ENCODE assay signal across 1 cellular context in the genomic region with DNA sequence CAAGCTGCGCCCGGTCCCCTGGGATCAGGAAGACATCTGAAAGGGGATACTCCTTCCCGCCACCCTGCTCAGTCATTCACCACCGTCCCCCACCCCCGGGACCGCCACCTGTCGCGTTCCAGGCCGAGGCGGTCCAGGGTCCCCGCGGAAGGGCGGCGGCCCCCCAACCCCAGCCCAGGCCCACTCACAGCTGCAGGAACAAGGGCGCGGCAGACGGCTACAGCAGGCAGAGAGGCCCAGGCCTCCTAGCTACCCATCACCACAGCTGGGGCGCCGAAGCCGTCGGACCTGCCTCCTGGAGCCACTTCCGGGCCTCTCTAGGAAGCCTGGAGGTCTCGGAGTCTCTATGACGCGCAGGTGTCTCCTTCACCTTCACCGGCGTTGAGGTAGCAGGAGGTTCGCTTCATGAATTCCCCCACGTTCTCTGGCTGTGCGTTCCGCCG.
TF ChIP-seq lines count a peak whose summit lies in the region.

A gene with protein sequence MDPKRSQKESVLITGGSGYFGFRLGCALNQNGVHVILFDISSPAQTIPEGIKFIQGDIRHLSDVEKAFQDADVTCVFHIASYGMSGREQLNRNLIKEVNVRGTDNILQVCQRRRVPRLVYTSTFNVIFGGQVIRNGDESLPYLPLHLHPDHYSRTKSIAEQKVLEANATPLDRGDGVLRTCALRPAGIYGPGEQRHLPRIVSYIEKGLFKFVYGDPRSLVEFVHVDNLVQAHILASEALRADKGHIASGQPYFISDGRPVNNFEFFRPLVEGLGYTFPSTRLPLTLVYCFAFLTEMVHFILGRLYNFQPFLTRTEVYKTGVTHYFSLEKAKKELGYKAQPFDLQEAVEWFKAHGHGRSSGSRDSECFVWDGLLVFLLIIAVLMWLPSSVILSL (minus strand): TSS at position 272 of the 443 bp plus-strand sequence. CDS start 10,612 bp downstream, outside the sequence.

TF ChIP-seq in K562, 482 proteins besides CTCF, POLR2A, EP300 and RAD21 (continued from another document and continues in another):
- TF ChIP-seq HCFC1 (IDR thresholded peaks at IDR 0.05; ENCODE audit: low read depth, low read length) (peak; percentile 30; the same call in 1 of the 2 replicates), ELF2 (CRISPR knock-in tag; IDR thresholded peaks at IDR 0.05) (peak; percentile 70), ZNF217 (CRISPR knock-in tag; IDR thresholded peaks at IDR 0.05) (no peak), MYNN (IDR thresholded peaks at IDR 0.05) (no peak), MYNN (CRISPR knock-in tag; IDR thresholded peaks at IDR 0.05) (no peak), ZNF143 (CRISPR knock-in tag; IDR thresholded peaks at IDR 0.05) (no peak), ZNF584 (CRISPR knock-in tag; IDR thresholded peaks at IDR 0.05; ENCODE audit: low read depth) (no peak), YBX1 (IDR thresholded peaks at IDR 0.05) (no peak), RBFOX2 (IDR thresholded peaks at IDR 0.05; ENCODE audit: low read depth, low read length) (peak; percentile 46), PHF20 (IDR thresholded peaks at IDR 0.05; ENCODE audit: partially characterized antibody) (no peak), GABPA (tag; conservative IDR thresholded peaks at IDR 0.05; ENCODE audit: low read depth) (peak; percentile 94), ZNF384 (IDR thresholded peaks at IDR 0.05; ENCODE audit: low read depth, low read length) (no peak), MECOM (CRISPR knock-in tag; IDR thresholded peaks at IDR 0.05) (no peak), TEAD1 (CRISPR knock-in tag; IDR thresholded peaks at IDR 0.05) (no peak), XRCC5 (IDR thresholded peaks at IDR 0.05; ENCODE audit: low read depth, low read length) (no peak), POLR2G (IDR thresholded peaks at IDR 0.05; ENCODE audit: low read depth, low read length) (0 out of 2 replicates have a peak, but pooled peaks have one; percentile 44), MAZ (CRISPR knock-in tag; conservative IDR thresholded peaks at IDR 0.05 in 1 of 2, IDR thresholded peaks at IDR 0.05 in 1 of 2) (peak; percentile 21 to 30; a peak in 1 of 4 replicates), GABPB1 (CRISPR knock-in tag; IDR thresholded peaks at IDR 0.05) (peak; percentile 57; the same call in 1 of the 2 replicates), HMG20B (CRISPR knock-in tag; IDR thresholded peaks at IDR 0.05) (no peak), HIVEP1 (CRISPR knock-in tag; IDR thresholded peaks at IDR 0.05) (no peak), SP2 (IDR thresholded peaks at IDR 0.05; ENCODE audit: extremely low read depth, low read depth, low read length, poor library complexity, severe bottlenecking) (peak; percentile 65), CXXC5 (CRISPR knock-in tag; IDR thresholded peaks at IDR 0.05) (peak; percentile 32; the same call in 1 of the 2 replicates), ZBTB1 (CRISPR knock-in tag; IDR thresholded peaks at IDR 0.05; ENCODE audit: borderline replicate concordance, low read depth) (no peak), DMBX1 (CRISPR knock-in tag; IDR thresholded peaks at IDR 0.05; ENCODE audit: borderline replicate concordance) (no peak), SNIP1 (IDR thresholded peaks at IDR 0.05; ENCODE audit: low read depth) (peak; percentile 56; the same call in 1 of the 2 replicates)
- TF ChIP-seq, protein P1, sequence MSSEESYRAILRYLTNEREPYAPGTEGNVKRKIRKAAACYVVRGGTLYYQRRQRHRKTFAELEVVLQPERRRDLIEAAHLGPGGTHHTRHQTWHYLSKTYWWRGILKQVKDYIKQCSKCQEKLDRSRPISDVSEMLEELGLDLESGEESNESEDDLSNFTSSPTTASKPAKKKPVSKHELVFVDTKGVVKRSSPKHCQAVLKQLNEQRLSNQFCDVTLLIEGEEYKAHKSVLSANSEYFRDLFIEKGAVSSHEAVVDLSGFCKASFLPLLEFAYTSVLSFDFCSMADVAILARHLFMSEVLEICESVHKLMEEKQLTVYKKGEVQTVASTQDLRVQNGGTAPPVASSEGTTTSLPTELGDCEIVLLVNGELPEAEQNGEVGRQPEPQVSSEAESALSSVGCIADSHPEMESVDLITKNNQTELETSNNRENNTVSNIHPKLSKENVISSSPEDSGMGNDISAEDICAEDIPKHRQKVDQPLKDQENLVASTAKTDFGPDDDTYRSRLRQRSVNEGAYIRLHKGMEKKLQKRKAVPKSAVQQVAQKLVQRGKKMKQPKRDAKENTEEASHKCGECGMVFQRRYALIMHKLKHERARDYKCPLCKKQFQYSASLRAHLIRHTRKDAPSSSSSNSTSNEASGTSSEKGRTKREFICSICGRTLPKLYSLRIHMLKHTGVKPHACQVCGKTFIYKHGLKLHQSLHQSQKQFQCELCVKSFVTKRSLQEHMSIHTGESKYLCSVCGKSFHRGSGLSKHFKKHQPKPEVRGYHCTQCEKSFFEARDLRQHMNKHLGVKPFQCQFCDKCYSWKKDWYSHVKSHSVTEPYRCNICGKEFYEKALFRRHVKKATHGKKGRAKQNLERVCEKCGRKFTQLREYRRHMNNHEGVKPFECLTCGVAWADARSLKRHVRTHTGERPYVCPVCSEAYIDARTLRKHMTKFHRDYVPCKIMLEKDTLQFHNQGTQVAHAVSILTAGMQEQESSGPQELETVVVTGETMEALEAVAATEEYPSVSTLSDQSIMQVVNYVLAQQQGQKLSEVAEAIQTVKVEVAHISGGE (CRISPR knock-in tag; IDR thresholded peaks at IDR 0.05) = peak; percentile 72 to 96 (median 95)
- TF ChIP-seq, protein P2, sequence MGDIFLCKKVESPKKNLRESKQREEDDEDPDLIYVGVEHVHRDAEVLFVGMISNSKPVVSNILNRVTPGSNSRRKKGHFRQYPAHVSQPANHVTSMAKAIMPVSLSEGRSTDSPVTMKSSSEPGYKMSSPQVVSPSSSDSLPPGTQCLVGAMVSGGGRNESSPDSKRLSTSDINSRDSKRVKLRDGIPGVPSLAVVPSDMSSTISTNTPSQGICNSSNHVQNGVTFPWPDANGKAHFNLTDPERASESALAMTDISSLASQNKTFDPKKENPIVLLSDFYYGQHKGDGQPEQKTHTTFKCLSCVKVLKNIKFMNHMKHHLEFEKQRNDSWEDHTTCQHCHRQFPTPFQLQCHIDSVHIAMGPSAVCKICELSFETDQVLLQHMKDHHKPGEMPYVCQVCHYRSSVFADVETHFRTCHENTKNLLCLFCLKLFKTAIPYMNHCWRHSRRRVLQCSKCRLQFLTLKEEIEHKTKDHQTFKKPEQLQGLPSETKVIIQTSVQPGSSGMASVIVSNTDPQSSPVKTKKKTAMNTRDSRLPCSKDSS (IDR thresholded peaks at IDR 0.05; ENCODE audit: low read depth, partially characterized antibody) = no peak
- TF ChIP-seq, protein P3, sequence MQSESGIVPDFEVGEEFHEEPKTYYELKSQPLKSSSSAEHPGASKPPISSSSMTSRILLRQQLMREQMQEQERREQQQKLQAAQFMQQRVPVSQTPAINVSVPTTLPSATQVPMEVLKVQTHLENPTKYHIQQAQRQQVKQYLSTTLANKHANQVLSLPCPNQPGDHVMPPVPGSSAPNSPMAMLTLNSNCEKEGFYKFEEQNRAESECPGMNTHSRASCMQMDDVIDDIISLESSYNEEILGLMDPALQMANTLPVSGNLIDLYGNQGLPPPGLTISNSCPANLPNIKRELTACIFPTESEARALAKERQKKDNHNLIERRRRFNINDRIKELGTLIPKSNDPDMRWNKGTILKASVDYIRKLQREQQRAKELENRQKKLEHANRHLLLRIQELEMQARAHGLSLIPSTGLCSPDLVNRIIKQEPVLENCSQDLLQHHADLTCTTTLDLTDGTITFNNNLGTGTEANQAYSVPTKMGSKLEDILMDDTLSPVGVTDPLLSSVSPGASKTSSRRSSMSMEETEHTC (IDR thresholded peaks at IDR 0.05) = no peak
- TF ChIP-seq, protein P4, sequence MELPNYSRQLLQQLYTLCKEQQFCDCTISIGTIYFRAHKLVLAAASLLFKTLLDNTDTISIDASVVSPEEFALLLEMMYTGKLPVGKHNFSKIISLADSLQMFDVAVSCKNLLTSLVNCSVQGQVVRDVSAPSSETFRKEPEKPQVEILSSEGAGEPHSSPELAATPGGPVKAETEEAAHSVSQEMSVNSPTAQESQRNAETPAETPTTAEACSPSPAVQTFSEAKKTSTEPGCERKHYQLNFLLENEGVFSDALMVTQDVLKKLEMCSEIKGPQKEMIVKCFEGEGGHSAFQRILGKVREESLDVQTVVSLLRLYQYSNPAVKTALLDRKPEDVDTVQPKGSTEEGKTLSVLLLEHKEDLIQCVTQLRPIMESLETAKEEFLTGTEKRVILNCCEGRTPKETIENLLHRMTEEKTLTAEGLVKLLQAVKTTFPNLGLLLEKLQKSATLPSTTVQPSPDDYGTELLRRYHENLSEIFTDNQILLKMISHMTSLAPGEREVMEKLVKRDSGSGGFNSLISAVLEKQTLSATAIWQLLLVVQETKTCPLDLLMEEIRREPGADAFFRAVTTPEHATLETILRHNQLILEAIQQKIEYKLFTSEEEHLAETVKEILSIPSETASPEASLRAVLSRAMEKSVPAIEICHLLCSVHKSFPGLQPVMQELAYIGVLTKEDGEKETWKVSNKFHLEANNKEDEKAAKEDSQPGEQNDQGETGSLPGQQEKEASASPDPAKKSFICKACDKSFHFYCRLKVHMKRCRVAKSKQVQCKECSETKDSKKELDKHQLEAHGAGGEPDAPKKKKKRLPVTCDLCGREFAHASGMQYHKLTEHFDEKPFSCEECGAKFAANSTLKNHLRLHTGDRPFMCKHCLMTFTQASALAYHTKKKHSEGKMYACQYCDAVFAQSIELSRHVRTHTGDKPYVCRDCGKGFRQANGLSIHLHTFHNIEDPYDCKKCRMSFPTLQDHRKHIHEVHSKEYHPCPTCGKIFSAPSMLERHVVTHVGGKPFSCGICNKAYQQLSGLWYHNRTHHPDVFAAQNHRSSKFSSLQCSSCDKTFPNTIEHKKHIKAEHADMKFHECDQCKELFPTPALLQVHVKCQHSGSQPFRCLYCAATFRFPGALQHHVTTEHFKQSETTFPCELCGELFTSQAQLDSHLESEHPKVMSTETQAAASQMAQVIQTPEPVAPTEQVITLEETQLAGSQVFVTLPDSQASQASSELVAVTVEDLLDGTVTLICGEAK (IDR thresholded peaks at IDR 0.05) = peak; percentile 84
- TF ChIP-seq, protein P4 (CRISPR knock-in tag; IDR thresholded peaks at IDR 0.05) = no peak
- TF ChIP-seq, protein P5, sequence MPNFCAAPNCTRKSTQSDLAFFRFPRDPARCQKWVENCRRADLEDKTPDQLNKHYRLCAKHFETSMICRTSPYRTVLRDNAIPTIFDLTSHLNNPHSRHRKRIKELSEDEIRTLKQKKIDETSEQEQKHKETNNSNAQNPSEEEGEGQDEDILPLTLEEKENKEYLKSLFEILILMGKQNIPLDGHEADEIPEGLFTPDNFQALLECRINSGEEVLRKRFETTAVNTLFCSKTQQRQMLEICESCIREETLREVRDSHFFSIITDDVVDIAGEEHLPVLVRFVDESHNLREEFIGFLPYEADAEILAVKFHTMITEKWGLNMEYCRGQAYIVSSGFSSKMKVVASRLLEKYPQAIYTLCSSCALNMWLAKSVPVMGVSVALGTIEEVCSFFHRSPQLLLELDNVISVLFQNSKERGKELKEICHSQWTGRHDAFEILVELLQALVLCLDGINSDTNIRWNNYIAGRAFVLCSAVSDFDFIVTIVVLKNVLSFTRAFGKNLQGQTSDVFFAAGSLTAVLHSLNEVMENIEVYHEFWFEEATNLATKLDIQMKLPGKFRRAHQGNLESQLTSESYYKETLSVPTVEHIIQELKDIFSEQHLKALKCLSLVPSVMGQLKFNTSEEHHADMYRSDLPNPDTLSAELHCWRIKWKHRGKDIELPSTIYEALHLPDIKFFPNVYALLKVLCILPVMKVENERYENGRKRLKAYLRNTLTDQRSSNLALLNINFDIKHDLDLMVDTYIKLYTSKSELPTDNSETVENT (CRISPR knock-in tag; IDR thresholded peaks at IDR 0.05) = 0 out of 2 replicates have a peak, but pooled peaks have one; percentile 53
- TF ChIP-seq, protein P6, sequence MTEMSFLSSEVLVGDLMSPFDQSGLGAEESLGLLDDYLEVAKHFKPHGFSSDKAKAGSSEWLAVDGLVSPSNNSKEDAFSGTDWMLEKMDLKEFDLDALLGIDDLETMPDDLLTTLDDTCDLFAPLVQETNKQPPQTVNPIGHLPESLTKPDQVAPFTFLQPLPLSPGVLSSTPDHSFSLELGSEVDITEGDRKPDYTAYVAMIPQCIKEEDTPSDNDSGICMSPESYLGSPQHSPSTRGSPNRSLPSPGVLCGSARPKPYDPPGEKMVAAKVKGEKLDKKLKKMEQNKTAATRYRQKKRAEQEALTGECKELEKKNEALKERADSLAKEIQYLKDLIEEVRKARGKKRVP (CRISPR knock-in tag; IDR thresholded peaks at IDR 0.05) = no peak
- TF ChIP-seq, protein P7, sequence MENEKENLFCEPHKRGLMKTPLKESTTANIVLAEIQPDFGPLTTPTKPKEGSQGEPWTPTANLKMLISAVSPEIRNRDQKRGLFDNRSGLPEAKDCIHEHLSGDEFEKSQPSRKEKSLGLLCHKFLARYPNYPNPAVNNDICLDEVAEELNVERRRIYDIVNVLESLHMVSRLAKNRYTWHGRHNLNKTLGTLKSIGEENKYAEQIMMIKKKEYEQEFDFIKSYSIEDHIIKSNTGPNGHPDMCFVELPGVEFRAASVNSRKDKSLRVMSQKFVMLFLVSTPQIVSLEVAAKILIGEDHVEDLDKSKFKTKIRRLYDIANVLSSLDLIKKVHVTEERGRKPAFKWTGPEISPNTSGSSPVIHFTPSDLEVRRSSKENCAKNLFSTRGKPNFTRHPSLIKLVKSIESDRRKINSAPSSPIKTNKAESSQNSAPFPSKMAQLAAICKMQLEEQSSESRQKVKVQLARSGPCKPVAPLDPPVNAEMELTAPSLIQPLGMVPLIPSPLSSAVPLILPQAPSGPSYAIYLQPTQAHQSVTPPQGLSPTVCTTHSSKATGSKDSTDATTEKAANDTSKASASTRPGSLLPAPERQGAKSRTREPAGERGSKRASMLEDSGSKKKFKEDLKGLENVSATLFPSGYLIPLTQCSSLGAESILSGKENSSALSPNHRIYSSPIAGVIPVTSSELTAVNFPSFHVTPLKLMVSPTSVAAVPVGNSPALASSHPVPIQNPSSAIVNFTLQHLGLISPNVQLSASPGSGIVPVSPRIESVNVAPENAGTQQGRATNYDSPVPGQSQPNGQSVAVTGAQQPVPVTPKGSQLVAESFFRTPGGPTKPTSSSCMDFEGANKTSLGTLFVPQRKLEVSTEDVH (IDR thresholded peaks at IDR 0.05; ENCODE audit: low read depth, partially characterized antibody) = no peak
